ENCODE assay signal across 27 cellular contexts in genomic region chr10:11110499-11110898, GRCh38.
DNase-seq lines count a peak whose midpoint lies in the region; ATAC-seq lines count a peak whose summit lies in the region.
"Had no signal": no experiment of that assay in that cellular context is flagged by ENCODE, and none has a peak within 500 bp of the region (broad histone marks: within the 10 kb centered on the region; RNA-seq: fewer than 3 reads in every experiment).

No MANE protein-coding gene starts in this region.

- POLR2A ChIA-PET in activated CD4-positive, alpha-beta T cell treated with anti-CD3 and anti-CD28 coated beads, Interleukin-2, amount 10 ng/mL, durations not matched to agents 7 days and 5 days (lab: Charles Lee) = no interaction called here

- intact Hi-C loops in left ventricle myocardium superior (cut with micrococcal nuclease) = no loop called here

- no peak overlapping the region for H3K27ac Mint-ChIP-seq in activated CD4-positive, alpha-beta T cell treated with anti-CD3 and anti-CD28 coated beads, Interleukin-2, amount 10 ng/mL, durations not matched to agents 7 days and 5 days
- H3K27ac Mint-ChIP-seq: activated naive CD4-positive, alpha-beta T cell treated with anti-CD3 and anti-CD28 coated beads, Interleukin-2, amount 10 ng/mL, durations not matched to agents 7 days and 5 days; activated T-cell treated with anti-CD3 and anti-CD28 coated beads, Interleukin-2, amount 50 U/mL, for 72 hours; effector memory CD8-positive, alpha-beta T cell; nephron progenitor cell; T-helper 17 cell had no signal

- H3K4me3 Mint-ChIP-seq in activated CD4-positive, alpha-beta T cell treated with anti-CD3 and anti-CD28 coated beads, Interleukin-2, amount 10 ng/mL, durations not matched to agents 7 days and 5 days = no peak overlapping the region
- H3K4me3 Mint-ChIP-seq: activated naive CD4-positive, alpha-beta T cell treated with anti-CD3 and anti-CD28 coated beads, Interleukin-2, amount 10 ng/mL, durations not matched to agents 7 days and 5 days; activated T-cell treated with anti-CD3 and anti-CD28 coated beads, Interleukin-2, amount 50 U/mL, for 72 hours; effector memory CD8-positive, alpha-beta T cell; mesothelial cell of epicardium; nephron progenitor cell; T-helper 17 cell had no signal

- H3K27me3 Mint-ChIP-seq in activated CD4-positive, alpha-beta T cell treated with anti-CD3 and anti-CD28 coated beads, Interleukin-2, amount 10 ng/mL, durations not matched to agents 7 days and 5 days = no peaks in the 10 kb centered on the region
- H3K27me3 Mint-ChIP-seq: effector memory CD8-positive, alpha-beta T cell; T-helper 17 cell had no signal

- H3K9me3 Mint-ChIP-seq in activated CD4-positive, alpha-beta T cell treated with anti-CD3 and anti-CD28 coated beads, Interleukin-2, amount 10 ng/mL, durations not matched to agents 7 days and 5 days = peaks cover 5% of the 10 kb centered on the region
- H3K9me3 Mint-ChIP-seq: effector memory CD8-positive, alpha-beta T cell had no signal

- H3K27ac ChIP-seq in caudate nucleus (ENCODE audit: low read depth, low read length) = peak overlapping the region; percentile 69
- H3K27ac ChIP-seq: A549, BLaER1, esophagus squamous epithelium, PC-9, psoas muscle, SJCRH30 had no signal

- DNase-seq in COLO829 (ENCODE audit: low spot score) (peak; percentile 86), caudate nucleus (lab: John Stamatoyannopoulos, UW) (peak in 25 of 61 donors; percentile 12 to 67 (median 36)), left ventricle myocardium superior (no peak), putamen (ENCODE audit: low spot score) (peak; percentile 50), NCI-H2196 (lab: John Stamatoyannopoulos, UW; ENCODE audit: unreplicated experiment) (no peak)
- DNase-seq in activated CD4-positive, alpha-beta T cell treated with anti-CD3 and anti-CD28 coated beads, Interleukin-2, amount 50 U/mL, for 48 hours = no peak
- no peak for DNase-seq in activated CD4-positive, alpha-beta T cell treated with anti-CD3 and anti-CD28 coated beads, Interleukin-2, amount 10 ng/mL, durations not matched to agents 7 days and 5 days
- DNase-seq: activated CD4-positive, alpha-beta T cell treated with anti-CD3 and anti-CD28 coated beads for 4 hours; activated naive CD4-positive, alpha-beta T cell treated with anti-CD3 and anti-CD28 coated beads, Interleukin-2, amount 10 ng/mL, durations not matched to agents 7 days and 5 days; activated T-cell treated with anti-CD3 and anti-CD28 coated beads, Interleukin-2, amount 50 U/mL, for 72 hours; Calu3; cerebellar nuclear complex; effector memory CD8-positive, alpha-beta T cell; esophagus squamous epithelium; IMR-90; NCI-H1417; NCI-H510A; nephron progenitor cell; PC-9; psoas muscle; SJCRH30; T-helper 17 cell had no signal

- H3K36me3 Mint-ChIP-seq in activated CD4-positive, alpha-beta T cell treated with anti-CD3 and anti-CD28 coated beads, Interleukin-2, amount 10 ng/mL, durations not matched to agents 7 days and 5 days (ENCODE audit: low read depth) = peaks cover 6% of the 10 kb centered on the region

- peak; percentile 22 for ATAC-seq in left ventricle myocardium superior
- ATAC-seq in HG02588 (IDR thresholded peaks at IDR 0.05; ENCODE audit: unreplicated experiment) = no peak
- ATAC-seq: A549; activated T-cell treated with anti-CD3 and anti-CD28 coated beads, Interleukin-2, amount 50 U/mL, for 72 hours; effector memory CD8-positive, alpha-beta T cell; gastroesophageal sphincter; psoas muscle; T-helper 17 cell had no signal

- CTCF ChIA-PET in activated CD4-positive, alpha-beta T cell treated with anti-CD3 and anti-CD28 coated beads, Interleukin-2, amount 10 ng/mL, durations not matched to agents 7 days and 5 days (lab: Charles Lee) = interaction anchor here (0.5 kb wide), 1 partner anchor 862 kb away, joined by 3 read pairs; no protein-coding TSS in a partner anchor

- H3K4me1 Mint-ChIP-seq in activated CD4-positive, alpha-beta T cell treated with anti-CD3 and anti-CD28 coated beads, Interleukin-2, amount 10 ng/mL, durations not matched to agents 7 days and 5 days = peaks cover 17% of the 10 kb centered on the region

Comparison
In these comparisons a context has a peak if more than half of its experiments do, and no peak if none do; other contexts are left out.
1. DNase-seq: peak in COLO829 (single experiment) and putamen (single experiment); none in left ventricle myocardium superior (single experiment), activated CD4-positive, alpha-beta T cell treated with anti-CD3 and anti-CD28 coated beads, Interleukin-2, amount 50 U/mL, for 48 hours (0 of 2), NCI-H2196 (single experiment) and activated CD4-positive, alpha-beta T cell treated with anti-CD3 and anti-CD28 coated beads, Interleukin-2, amount 10 ng/mL, durations not matched to agents 7 days and 5 days (single experiment).